Comparison of ENCODE assay signal across 2 cellular contexts in the genomic region with DNA sequence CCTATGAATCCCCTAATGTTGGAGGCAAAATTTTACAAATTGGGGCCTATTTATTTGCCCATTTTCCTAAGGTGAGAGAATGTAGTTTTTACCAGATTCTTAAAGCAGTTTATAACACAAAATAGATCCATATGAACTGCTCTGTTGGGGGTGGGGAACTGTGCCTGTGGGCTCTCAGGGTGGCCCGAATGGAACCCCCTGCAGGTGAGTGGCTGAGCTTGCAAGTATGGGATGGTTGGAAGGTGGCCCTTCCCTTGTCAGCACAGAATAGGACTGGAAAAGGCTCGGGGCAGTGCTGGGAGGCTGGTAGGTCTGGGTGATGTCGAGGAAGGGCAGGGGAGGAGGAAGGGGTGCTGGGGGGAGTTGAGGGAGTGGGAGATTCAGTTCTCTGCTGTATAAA.
TF ChIP-seq lines count a peak whose summit lies in the region.

No MANE protein-coding gene starts in this region.

TF ChIP-seq in HEK293T, 16 proteins besides CTCF, POLR2A, EP300 and RAD21:
- TF ChIP-seq ELF4 (IDR thresholded peaks at IDR 0.05): no peak
- TF ChIP-seq, protein P1, sequence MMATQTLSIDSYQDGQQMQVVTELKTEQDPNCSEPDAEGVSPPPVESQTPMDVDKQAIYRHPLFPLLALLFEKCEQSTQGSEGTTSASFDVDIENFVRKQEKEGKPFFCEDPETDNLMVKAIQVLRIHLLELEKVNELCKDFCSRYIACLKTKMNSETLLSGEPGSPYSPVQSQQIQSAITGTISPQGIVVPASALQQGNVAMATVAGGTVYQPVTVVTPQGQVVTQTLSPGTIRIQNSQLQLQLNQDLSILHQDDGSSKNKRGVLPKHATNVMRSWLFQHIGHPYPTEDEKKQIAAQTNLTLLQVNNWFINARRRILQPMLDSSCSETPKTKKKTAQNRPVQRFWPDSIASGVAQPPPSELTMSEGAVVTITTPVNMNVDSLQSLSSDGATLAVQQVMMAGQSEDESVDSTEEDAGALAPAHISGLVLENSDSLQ (IDR thresholded peaks at IDR 0.05): no peak
- no peak for TF ChIP-seq CTBP1 (IDR thresholded peaks at IDR 0.05; ENCODE audit: borderline replicate concordance)
- TF ChIP-seq BHLHE40 (IDR thresholded peaks at IDR 0.05; ENCODE audit: borderline replicate concordance): no peak

TF ChIP-seq in K562, 482 proteins besides CTCF, POLR2A, EP300 and RAD21:
- TF ChIP-seq ZNF586 (CRISPR knock-in tag; conservative IDR thresholded peaks at IDR 0.05) (no peak), ZNF174 (CRISPR knock-in tag; IDR thresholded peaks at IDR 0.05) (no peak), ZNF146 (CRISPR knock-in tag; IDR thresholded peaks at IDR 0.05; ENCODE audit: unreplicated experiment) (no peak), ADNP (tag; IDR thresholded peaks at IDR 0.05) (no peak), ZBTB7A (IDR thresholded peaks at IDR 0.05; ENCODE audit: borderline replicate concordance, control insufficient read depth, low read depth, low read length) (no peak), SAFB2 (IDR thresholded peaks at IDR 0.05; ENCODE audit: borderline replicate concordance, low read depth, low read length, severe bottlenecking) (no peak), ZNF311 (CRISPR knock-in tag; IDR thresholded peaks at IDR 0.05) (no peak), SMAD3 (CRISPR knock-in tag; conservative IDR thresholded peaks at IDR 0.05) (no peak), HLTF (IDR thresholded peaks at IDR 0.05) (no peak), KDM2B (CRISPR knock-in tag; IDR thresholded peaks at IDR 0.05) (no peak), ZNF274 (IDR thresholded peaks at IDR 0.05; ENCODE audit: borderline replicate concordance, low read depth, low read length) (no peak)
- TF ChIP-seq, protein P2, sequence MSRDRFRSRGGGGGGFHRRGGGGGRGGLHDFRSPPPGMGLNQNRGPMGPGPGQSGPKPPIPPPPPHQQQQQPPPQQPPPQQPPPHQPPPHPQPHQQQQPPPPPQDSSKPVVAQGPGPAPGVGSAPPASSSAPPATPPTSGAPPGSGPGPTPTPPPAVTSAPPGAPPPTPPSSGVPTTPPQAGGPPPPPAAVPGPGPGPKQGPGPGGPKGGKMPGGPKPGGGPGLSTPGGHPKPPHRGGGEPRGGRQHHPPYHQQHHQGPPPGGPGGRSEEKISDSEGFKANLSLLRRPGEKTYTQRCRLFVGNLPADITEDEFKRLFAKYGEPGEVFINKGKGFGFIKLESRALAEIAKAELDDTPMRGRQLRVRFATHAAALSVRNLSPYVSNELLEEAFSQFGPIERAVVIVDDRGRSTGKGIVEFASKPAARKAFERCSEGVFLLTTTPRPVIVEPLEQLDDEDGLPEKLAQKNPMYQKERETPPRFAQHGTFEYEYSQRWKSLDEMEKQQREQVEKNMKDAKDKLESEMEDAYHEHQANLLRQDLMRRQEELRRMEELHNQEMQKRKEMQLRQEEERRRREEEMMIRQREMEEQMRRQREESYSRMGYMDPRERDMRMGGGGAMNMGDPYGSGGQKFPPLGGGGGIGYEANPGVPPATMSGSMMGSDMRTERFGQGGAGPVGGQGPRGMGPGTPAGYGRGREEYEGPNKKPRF (IDR thresholded peaks at IDR 0.05; ENCODE audit: low read depth, low read length): no peak
- TF ChIP-seq, protein P3, sequence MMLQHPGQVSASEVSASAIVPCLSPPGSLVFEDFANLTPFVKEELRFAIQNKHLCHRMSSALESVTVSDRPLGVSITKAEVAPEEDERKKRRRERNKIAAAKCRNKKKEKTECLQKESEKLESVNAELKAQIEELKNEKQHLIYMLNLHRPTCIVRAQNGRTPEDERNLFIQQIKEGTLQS (IDR thresholded peaks at IDR 0.05): no peak
- TF ChIP-seq, protein P3 (CRISPR knock-in tag; conservative IDR thresholded peaks at IDR 0.05): no peak
